In genomic region chr6:52063584-52064400, GRCh38 we compare ENCODE assay signal across 8 cellular contexts.
DNase-seq lines count a peak whose midpoint lies in the region; ATAC-seq and TF ChIP-seq lines count a peak whose summit lies in the region.

No MANE protein-coding gene starts in this region.

- H3K27ac ChIP-seq in RWPE2 (ENCODE audit: poor library complexity, severe bottlenecking) (peak overlapping the region; percentile 16), iPS DF 6.9 (ENCODE audit: low read length) (no peak overlapping the region)

- no peaks in the 10 kb centered on the region for H3K4me1 ChIP-seq in RWPE2 (ENCODE audit: insufficient read depth, poor library complexity, severe bottlenecking)
- H3K4me1 ChIP-seq in iPS DF 6.9 (ENCODE audit: control insufficient read depth, insufficient read depth, low read length): no peaks in the 10 kb centered on the region

- DNase-seq in COLO668 (lab: John Stamatoyannopoulos, UW; ENCODE audit: unreplicated experiment) (peak; percentile 3), RWPE2 (ENCODE audit: low spot score) (no peak), iPS DF 6.9 (ENCODE audit: low read depth, low spot score) (peak; percentile 33), NCI-H524 treated with DMSO at 0.1 percent for 48 hours (lab: John Stamatoyannopoulos, UW) (no peak)
- peak; percentile 56 for DNase-seq in activated naive CD4-positive, alpha-beta T cell treated with Interleukin-2 at 50 U/mL for 16 hours
- DNase-seq in stimulated activated CD4-positive, alpha-beta T cell treated with anti-CD3 and anti-CD28 coated beads, Interleukin-1b, Interleukin-23, amount 100 ng/mL, for 24 hours (ENCODE audit: low read depth in 4 of 4, low spot score in 1 of 4): peak; percentile 8 to 43 (median 25)

- no peak overlapping the region for H3K4me3 ChIP-seq in RWPE2 (ENCODE audit: severe bottlenecking)
- no peak overlapping the region for H3K4me3 ChIP-seq in iPS DF 6.9 (ENCODE audit: low read length)

- peak; percentile 100 for ATAC-seq in GM19395 (IDR thresholded peaks at IDR 0.05; ENCODE audit: unreplicated experiment)
- peak; percentile 99 for ATAC-seq in HG03442 (IDR thresholded peaks at IDR 0.05; ENCODE audit: unreplicated experiment)
- ATAC-seq in RWPE2 (ENCODE audit: low read depth): peak; percentile 52; the same call in 1 of the 3 replicates

- H3K9me3 ChIP-seq in RWPE2 (ENCODE audit: severe bottlenecking) (no peaks in the 10 kb centered on the region), iPS DF 6.9 (ENCODE audit: control insufficient read depth, insufficient read depth, low read length) (no peaks in the 10 kb centered on the region)

- TF ChIP-seq CTCF in RWPE2 (IDR thresholded peaks at IDR 0.05; ENCODE audit: poor library complexity, severe bottlenecking): peak; percentile 73

- WGBS in iPS DF 6.9 (ENCODE audit: insufficient coverage, insufficient read length): no CpG with 5 or more reads among the region's 5 CpGs

- H3K36me3 ChIP-seq in RWPE2 (ENCODE audit: low read depth) (no peaks in the 10 kb centered on the region), iPS DF 6.9 (ENCODE audit: control insufficient read depth, insufficient read depth, low read length) (no peaks in the 10 kb centered on the region)

- H3K27me3 ChIP-seq in RWPE2 (ENCODE audit: insufficient read depth, poor library complexity, severe bottlenecking): no peaks in the 10 kb centered on the region
- no peaks in the 10 kb centered on the region for H3K27me3 ChIP-seq in iPS DF 6.9 (ENCODE audit: control insufficient read depth, insufficient read depth, low read length)

Comparison
In these comparisons a context has a peak if more than half of its experiments do, and no peak if none do; other contexts are left out.
1. DNase-seq: peak in COLO668 (single experiment), activated naive CD4-positive, alpha-beta T cell treated with Interleukin-2 at 50 U/mL for 16 hours (single experiment), iPS DF 6.9 (single experiment) and stimulated activated CD4-positive, alpha-beta T cell treated with anti-CD3 and anti-CD28 coated beads, Interleukin-1b, Interleukin-23, amount 100 ng/mL, for 24 hours (4 of 4); none in RWPE2 (single experiment) and NCI-H524 treated with DMSO at 0.1 percent for 48 hours (single experiment).
2. Peak in every context shown above with its lines, with median percentiles within 50 percentile points of each other: ATAC-seq.